Comparison of ENCODE assay signal across 20 cellular contexts in genomic region chr1:235838021-235838420, GRCh38. TPM values are rescaled to one million over a fixed set of nuclear protein-coding genes. Genes with fewer than 3 reads are reported as not detected.
DNase-seq lines count a peak whose midpoint lies in the region; ATAC-seq lines count a peak whose summit lies in the region.
"Had no signal": no experiment of that assay in that cellular context is flagged by ENCODE, and none has a peak within 500 bp of the region (broad histone marks: within the 10 kb centered on the region; RNA-seq: fewer than 3 reads in every experiment).

No MANE protein-coding gene starts in this region.

- no peak overlapping the region for H3K4me3 Mint-ChIP-seq in activated T-helper 17 cell treated with anti-CD3 and anti-CD28 coated beads, Interleukin-2, amount 50 U/mL, for 72 hours
- H3K4me3 Mint-ChIP-seq in natural killer cell treated with Interleukin-12 subunit alpha and Interleukin-12 subunit beta and Interleukin-15 and Interleukin-18, amount 100 ng/mL, for 72 hours: no peak overlapping the region
- H3K4me3 Mint-ChIP-seq: GM23338 had no signal

- H3K9me3 ChIP-seq in effector memory CD4-positive, alpha-beta T cell (ENCODE audit: control insufficient read depth, low read length): no peaks in the 10 kb centered on the region
- H3K9me3 ChIP-seq: BLaER1 treated with 17β-estradiol and CSF1 and Interleukin-3, amounts not matched to agents 10 nM and 100 nM; Peyer's patch had no signal

- H3K4me1 Mint-ChIP-seq in activated T-helper 17 cell treated with anti-CD3 and anti-CD28 coated beads, Interleukin-2, amount 50 U/mL, for 72 hours: peaks cover 17% of the 10 kb centered on the region
- peaks cover 32% of the 10 kb centered on the region in 2 donors for H3K4me1 Mint-ChIP-seq in natural killer cell treated with Interleukin-12 subunit alpha and Interleukin-12 subunit beta and Interleukin-15 and Interleukin-18, amount 100 ng/mL, for 72 hours (ENCODE audit: low read depth in 2 of 2)
- H3K4me1 Mint-ChIP-seq: GM23338 had no signal

- ATAC-seq in GM18907 (IDR thresholded peaks at IDR 0.05; ENCODE audit: unreplicated experiment): peak; percentile 57
- ATAC-seq in activated T-helper 17 cell treated with anti-CD3 and anti-CD28 coated beads, Interleukin-2, amount 50 U/mL, for 72 hours (replicated peaks): peak; percentile 69
- ATAC-seq in natural killer cell treated with Interleukin-12 subunit alpha and Interleukin-12 subunit beta and Interleukin-15 and Interleukin-18, amount 100 ng/mL, for 72 hours: peak; percentile 89 to 94
- ATAC-seq in HG02571 (IDR thresholded peaks at IDR 0.05; ENCODE audit: unreplicated experiment): no peak
- ATAC-seq: GM23338 had no signal

- H3K27ac Mint-ChIP-seq in activated T-helper 17 cell treated with anti-CD3 and anti-CD28 coated beads, Interleukin-2, amount 50 U/mL, for 72 hours: no peak overlapping the region
- H3K27ac Mint-ChIP-seq in natural killer cell treated with Interleukin-12 subunit alpha and Interleukin-12 subunit beta and Interleukin-15 and Interleukin-18, amount 100 ng/mL, for 72 hours: no peak overlapping the region
- H3K27ac Mint-ChIP-seq: GM23338 had no signal

- H3K27me3 ChIP-seq in effector memory CD4-positive, alpha-beta T cell (replicated peaks; ENCODE audit: control insufficient read depth, insufficient read depth, low read length, poor library complexity, severe bottlenecking): no peaks in the 10 kb centered on the region
- H3K27me3 ChIP-seq: BLaER1 treated with 17β-estradiol and CSF1 and Interleukin-3, amounts not matched to agents 10 nM and 100 nM; Peyer's patch had no signal

- no peak overlapping the region for H3K27ac ChIP-seq in effector memory CD4-positive, alpha-beta T cell (ENCODE audit: insufficient read depth, low read length, poor library complexity, severe bottlenecking)
- H3K27ac ChIP-seq: 22Rv1, Peyer's patch had no signal

- DNase-seq in NK-92 treated with Interleukin-12 subunit alpha and Interleukin-12 subunit beta, amount 100 ng/mL, for 24 hours (lab: John Stamatoyannopoulos, UW): peak; percentile 22
- DNase-seq in NK-92 (lab: John Stamatoyannopoulos, UW; ENCODE audit: unreplicated experiment): no peak
- peak; percentile 65 for DNase-seq in natural killer cell treated with Interleukin-12 subunit alpha and Interleukin-12 subunit beta and Interleukin-15 and Interleukin-18, amount 100 ng/mL, for 72 hours (ENCODE audit: low spot score)
- no peak for DNase-seq in NCI-H128 (lab: John Stamatoyannopoulos, UW; ENCODE audit: unreplicated experiment)
- no peak for DNase-seq in effector memory CD4-positive, alpha-beta T cell
- DNase-seq: DMS153, EL, KBM-7, NCI-H1092, NCI-H187, NCI-H2171, NCI-H82, Peyer's patch, Right ventricle myocardium superior had no signal

- H3K27me3 Mint-ChIP-seq in activated T-helper 17 cell treated with anti-CD3 and anti-CD28 coated beads, Interleukin-2, amount 50 U/mL, for 72 hours: no peaks in the 10 kb centered on the region
- H3K27me3 Mint-ChIP-seq in natural killer cell treated with Interleukin-12 subunit alpha and Interleukin-12 subunit beta and Interleukin-15 and Interleukin-18, amount 100 ng/mL, for 72 hours: no peaks in the 10 kb centered on the region

- no peaks in the 10 kb centered on the region for H3K9me3 Mint-ChIP-seq in activated T-helper 17 cell treated with anti-CD3 and anti-CD28 coated beads, Interleukin-2, amount 50 U/mL, for 72 hours
- no peaks in the 10 kb centered on the region for H3K9me3 Mint-ChIP-seq in natural killer cell treated with Interleukin-12 subunit alpha and Interleukin-12 subunit beta and Interleukin-15 and Interleukin-18, amount 100 ng/mL, for 72 hours
- H3K9me3 Mint-ChIP-seq: GM23338 had no signal

- H3K4me1 ChIP-seq in effector memory CD4-positive, alpha-beta T cell (ENCODE audit: control insufficient read depth, insufficient read depth, low read length, poor library complexity, severe bottlenecking): no peaks in the 10 kb centered on the region

- H3K36me3 Mint-ChIP-seq in activated T-helper 17 cell treated with anti-CD3 and anti-CD28 coated beads, Interleukin-2, amount 50 U/mL, for 72 hours (ENCODE audit: low read depth): peaks cover 7% of the 10 kb centered on the region
- H3K36me3 Mint-ChIP-seq in natural killer cell treated with Interleukin-12 subunit alpha and Interleukin-12 subunit beta and Interleukin-15 and Interleukin-18, amount 100 ng/mL, for 72 hours: no peaks in the 10 kb centered on the region

- no peak overlapping the region for H3K4me3 ChIP-seq in effector memory CD4-positive, alpha-beta T cell (ENCODE audit: insufficient read depth, low read depth, low read length, poor library complexity, severe bottlenecking)
- H3K4me3 ChIP-seq: BLaER1 treated with 17β-estradiol and CSF1 and Interleukin-3, amounts not matched to agents 10 nM and 100 nM; GM23338; Peyer's patch had no signal

- H3K36me3 ChIP-seq in effector memory CD4-positive, alpha-beta T cell (ENCODE audit: control insufficient read depth, insufficient read depth, low read length): peaks cover 3% of the 10 kb centered on the region

RNA-seq across cellular contexts. Expression of gene LYST, which starts 28.7 kb away (rescaled TPM):
- 10 to 100 TPM; 19.8 to 41.2 TPM for total RNA-seq in activated T-helper 17 cell treated with anti-CD3 and anti-CD28 coated beads, Interleukin-2, amount 50 U/mL, for 72 hours
- total RNA-seq in natural killer cell treated with Interleukin-12 subunit alpha and Interleukin-12 subunit beta and Interleukin-15 and Interleukin-18, amount 100 ng/mL, for 72 hours: 10 to 100 TPM; 68.8 to 91.2 TPM

Comparison
In these comparisons a context has a peak if more than half of its experiments do, and no peak if none do; other contexts are left out.
1. DNase-seq: peak in NK-92 treated with Interleukin-12 subunit alpha and Interleukin-12 subunit beta, amount 100 ng/mL, for 24 hours (single experiment) and natural killer cell treated with Interleukin-12 subunit alpha and Interleukin-12 subunit beta and Interleukin-15 and Interleukin-18, amount 100 ng/mL, for 72 hours (single experiment); none in NK-92 (single experiment), NCI-H128 (single experiment) and effector memory CD4-positive, alpha-beta T cell (0 of 3).